In genomic region chr14:55600784-55601561, GRCh38 we compare ENCODE assay signal across 14 cellular contexts. TPM values are rescaled to one million over a fixed set of nuclear protein-coding genes. Genes with fewer than 3 reads are reported as not detected.
DNase-seq lines count a peak whose midpoint lies in the region; ATAC-seq, FAIRE-seq and TF ChIP-seq lines count a peak whose summit lies in the region.
"Had no signal": no experiment of that assay in that cellular context is flagged by ENCODE, and none has a peak within 500 bp of the region (broad histone marks: within the 10 kb centered on the region; RNA-seq: fewer than 3 reads in every experiment).

No MANE protein-coding gene starts in this region.

- H2AFZ ChIP-seq in K562 (ENCODE audit: low read depth, low read length) (no peak overlapping the region), keratinocyte (ENCODE audit: control insufficient read depth, low read length) (no peak overlapping the region)

- H4K20me1 ChIP-seq in K562 (replicated peaks; ENCODE audit: control insufficient read depth, insufficient read depth, low read length) (peaks cover 12% of the 10 kb centered on the region; the same call in 1 of the 2 replicates), keratinocyte (ENCODE audit: control insufficient read depth, extremely low read depth, insufficient read depth, low read length) (peaks cover 5% of the 10 kb centered on the region)

- H3K9me3 ChIP-seq in K562 (replicated peaks; ENCODE audit: control insufficient read depth, insufficient read depth, low read depth, low read length): no peaks in the 10 kb centered on the region
- no peaks in the 10 kb centered on the region for H3K9me3 ChIP-seq in keratinocyte (ENCODE audit: control insufficient read depth, low read depth, low read length)
- H3K9me3 ChIP-seq in naive thymus-derived CD4-positive, alpha-beta T cell (ENCODE audit: control insufficient read depth in 2 of 3, low read length in 3 of 3): no peaks in the 10 kb centered on the region

- peaks cover 0 to 29% (median 13%) of the 10 kb centered on the region in 5 donors for H3K36me3 Mint-ChIP-seq in naive thymus-derived CD4-positive, alpha-beta T cell

- no peak overlapping the region for H3K27ac Mint-ChIP-seq in naive thymus-derived CD4-positive, alpha-beta T cell

- CTCF ChIA-PET in K562 (lab: Yijun Ruan, JAX; ENCODE audit: low intra/inter-chr PET ratio): no interaction called here
- CTCF ChIA-PET in naive thymus-derived CD4-positive, alpha-beta T cell (lab: Charles Lee): no interaction called here

- H3K4me1 ChIP-seq in K562 (replicated peaks in 1 of 2; ENCODE audit: control insufficient read depth in 2 of 2, insufficient read depth in 2 of 2, low read length in 2 of 2) (no peaks in the 10 kb centered on the region; a peak in 1 of 5 replicates), keratinocyte (ENCODE audit: control insufficient read depth, extremely low read depth, insufficient read depth, low read length) (peaks cover 21% of the 10 kb centered on the region)
- peaks cover 5 to 14% of the 10 kb centered on the region in 2 donors for H3K4me1 ChIP-seq in naive thymus-derived CD4-positive, alpha-beta T cell (ENCODE audit: control insufficient read depth in 2 of 2, insufficient read depth in 2 of 2, low read length in 2 of 2)

- in situ Hi-C loops in K562 (cut with MboI): no loop called here

- peaks cover 0 to 19% (median 2%) of the 10 kb centered on the region in 11 donors for H3K9me3 Mint-ChIP-seq in naive thymus-derived CD4-positive, alpha-beta T cell

- FAIRE-seq in HTR-8/SVneo (lab: Jason Lieb, UNC) (peak; percentile 91), K562 (lab: Jason Lieb, UNC) (no peak), keratinocyte (lab: Jason Lieb, UNC) (no peak)
- FAIRE-seq: GM12891 had no signal

- no peak overlapping the region for H3K9ac ChIP-seq in K562 (ENCODE audit: insufficient read depth in 1 of 2, low read depth in 2 of 2, low read length in 2 of 2)
- no peak overlapping the region for H3K9ac ChIP-seq in keratinocyte (ENCODE audit: control insufficient read depth, extremely low read depth, insufficient read depth, low read length)

- H3K27me3 Mint-ChIP-seq in naive thymus-derived CD4-positive, alpha-beta T cell: no peaks in the 10 kb centered on the region
- H3K27me3 Mint-ChIP-seq: CD4-positive, CD25-positive, alpha-beta regulatory T cell had no signal

- no peak for TF ChIP-seq EP300 in K562 (IDR thresholded peaks at IDR 0.05; ENCODE audit: low read length)

- H3K9me1 ChIP-seq in K562 (ENCODE audit: control insufficient read depth, insufficient read depth, low read length): no peaks in the 10 kb centered on the region
- no peaks in the 10 kb centered on the region for H3K9me1 ChIP-seq in keratinocyte (ENCODE audit: control insufficient read depth, extremely low read depth, insufficient read depth, low read length)

- no peak overlapping the region for H3K4me3 Mint-ChIP-seq in naive thymus-derived CD4-positive, alpha-beta T cell
- H3K4me3 Mint-ChIP-seq: activated T-cell treated with anti-CD3 and anti-CD28 coated beads, Interleukin-2, amount 50 U/mL, for 4 hours; CD4-positive, CD25-positive, alpha-beta regulatory T cell had no signal

- TF ChIP-seq POLR2A in K562 (conservative IDR thresholded peaks at IDR 0.05): no peak

- H3K4me3 ChIP-seq in K562 (no peak overlapping the region), keratinocyte (ENCODE audit: control insufficient read depth in 2 of 3, extremely low read depth in 1 of 3, insufficient read depth in 2 of 3, low read depth in 1 of 3, low read length in 3 of 3) (no peak overlapping the region)
- no peak overlapping the region for H3K4me3 ChIP-seq in naive thymus-derived CD4-positive, alpha-beta T cell (ENCODE audit: low read length)
- H3K4me3 ChIP-seq: cardiac muscle cell, skin epidermis had no signal

- H3K79me2 ChIP-seq in K562 (ENCODE audit: control insufficient read depth, insufficient read depth, low read length): peaks cover 82% of the 10 kb centered on the region
- H3K79me2 ChIP-seq in keratinocyte (ENCODE audit: control insufficient read depth, insufficient read depth, low read length): peaks cover 94% of the 10 kb centered on the region

- POLR2A ChIA-PET in K562 (lab: Yijun Ruan, JAX): interaction anchor here (0.7 kb wide), 1 partner anchor 895 kb away, joined by 3 read pairs; no protein-coding TSS in a partner anchor
- POLR2A ChIA-PET in naive thymus-derived CD4-positive, alpha-beta T cell (lab: Charles Lee): no interaction called here

- peak; percentile 20 for DNase-seq in AG08396 (ENCODE audit: low spot score)
- peak; percentile 61 for DNase-seq in HTR-8/SVneo (ENCODE audit: insufficient read length, low spot score)
- DNase-seq in K562 (ENCODE audit: extremely low read depth in 1 of 4, low spot score in 3 of 4): no peak
- no peak for DNase-seq in keratinocyte (ENCODE audit: low read depth, low spot score)
- DNase-seq in central memory CD4-positive, alpha-beta T cell: no peak
- no peak for DNase-seq in SHP77 treated with DMSO at 0.1 percent for 48 hours (lab: John Stamatoyannopoulos, UW)
- DNase-seq in naive thymus-derived CD4-positive, alpha-beta T cell: no peak
- DNase-seq: activated T-cell treated with anti-CD3 and anti-CD28 coated beads, Interleukin-2, amount 50 U/mL, for 4 hours; CD4-positive, CD25-positive, alpha-beta regulatory T cell; NCI-H2029 treated with DMSO at 0.1 percent for 48 hours had no signal

- TF ChIP-seq CTCF in K562 (IDR thresholded peaks at IDR 0.05 in 2 of 3, conservative IDR thresholded peaks at IDR 0.05 in 1 of 3; ENCODE audit: insufficient read depth in 2 of 3, low read depth in 1 of 3, low read length in 3 of 3) (no peak), keratinocyte (optimal IDR thresholded peaks at IDR 0.05 in 1 of 3, IDR thresholded peaks at IDR 0.05 in 1 of 3, conservative IDR thresholded peaks at IDR 0.05 in 1 of 3; ENCODE audit: extremely low read depth in 1 of 3, insufficient read depth in 2 of 3, low read length in 3 of 3) (no peak)

- ATAC-seq in K562 (no peak), HG03025 (IDR thresholded peaks at IDR 0.05; ENCODE audit: low FRiP score, unreplicated experiment) (no peak)
- no peak for ATAC-seq in naive thymus-derived CD4-positive, alpha-beta T cell
- ATAC-seq: activated T-cell treated with anti-CD3 and anti-CD28 coated beads, Interleukin-2, amount 50 U/mL, for 4 hours had no signal

- H3K27ac ChIP-seq in K562 (ENCODE audit: extremely low read depth, low read depth, low read length): no peak overlapping the region
- peak overlapping the region; percentile 67 for H3K27ac ChIP-seq in keratinocyte (ENCODE audit: control insufficient read depth, insufficient read depth, low read length)
- no peak overlapping the region for H3K27ac ChIP-seq in naive thymus-derived CD4-positive, alpha-beta T cell (ENCODE audit: low read depth, low read length)
- H3K27ac ChIP-seq: cardiac muscle cell had no signal

- H3K4me2 ChIP-seq in K562 (ENCODE audit: insufficient read depth, low read length) (no peak overlapping the region), keratinocyte (ENCODE audit: control insufficient read depth, extremely low read depth, insufficient read depth, low read depth, low read length) (no peak overlapping the region)

- intact Hi-C loops in K562 (cut with micrococcal nuclease): no loop called here
- intact Hi-C loops in naive thymus-derived CD4-positive, alpha-beta T cell (cut with micrococcal nuclease): no loop called here

- WGBS in K562 (ENCODE audit: insufficient coverage, low coverage, missing lambda C conversion rate): 72% methylated on average over 5 of the region's 5 CpGs

- H3K4me1 Mint-ChIP-seq in naive thymus-derived CD4-positive, alpha-beta T cell: peaks cover 3 to 35% (median 27%) of the 10 kb centered on the region in 7 donors

- no TSS peak for BruUV-seq in K562 (replicated peaks; lab: Mats Ljungman, UMichigan)

- H3K27me3 ChIP-seq in K562 (ENCODE audit: control insufficient read depth in 2 of 2, insufficient read depth in 2 of 2, low read length in 2 of 2) (no peaks in the 10 kb centered on the region), keratinocyte (ENCODE audit: control insufficient read depth, extremely low read depth, insufficient read depth, low read length) (no peaks in the 10 kb centered on the region)
- no peaks in the 10 kb centered on the region for H3K27me3 ChIP-seq in naive thymus-derived CD4-positive, alpha-beta T cell (ENCODE audit: control insufficient read depth in 2 of 2, insufficient read depth in 2 of 2, low read length in 2 of 2)
- H3K27me3 ChIP-seq: cardiac muscle cell had no signal

- dilution Hi-C loops in keratinocyte (cut with MboI; ENCODE audit: extremely low pct_ligation_motif_present, low sequenced_read_pairs): no loop called here

- H3K36me3 ChIP-seq in K562 (ENCODE audit: control insufficient read depth, insufficient read depth, low read length): no peaks in the 10 kb centered on the region
- no peaks in the 10 kb centered on the region for H3K36me3 ChIP-seq in keratinocyte (ENCODE audit: control insufficient read depth in 2 of 2, extremely low read depth in 1 of 2, insufficient read depth in 2 of 2, low read length in 2 of 2)
- H3K36me3 ChIP-seq in naive thymus-derived CD4-positive, alpha-beta T cell (ENCODE audit: control insufficient read depth in 2 of 3, insufficient read depth in 3 of 3, low read length in 3 of 3): no peaks in the 10 kb centered on the region
- H3K36me3 ChIP-seq: cardiac muscle cell had no signal

- no peak for TF ChIP-seq RAD21 in K562 (CRISPR knock-in tag; conservative IDR thresholded peaks at IDR 0.05 in 1 of 2, IDR thresholded peaks at IDR 0.05 in 1 of 2)

RNA-seq across cellular contexts. Expression of gene KTN1, which starts 21.0 kb away (rescaled TPM):
- total RNA-seq in K562 (2011; cell fraction: chromatin; rRNA removed; ENCODE audit: low replicate concordance): 20.3 and 135 TPM in 2 replicates
- total RNA-seq in K562 (2011; cell fraction: nucleolus; rRNA removed): 19.5 and 35.8 TPM in 2 replicates
- total RNA-seq in K562 (2011; cell fraction: nucleoplasm; rRNA removed): 63.8 and 108 TPM in 2 replicates
- total RNA-seq in K562 (2014; rRNA removed): 51.1 and 57.5 TPM in 2 replicates
- total RNA-seq in K562 (2014; rRNA removed; fragmentation: Illumina TruSeq; extraction: Trizol): 120 and 134 TPM in 2 replicates
- total RNA-seq in K562 (2015; rRNA removed; fragmentation: Illumina TruSeq; extraction: Trizol): 99.6 and 109 TPM in 2 replicates
- total RNA-seq in K562 (2021): 57.5 and 63.6 TPM in 2 replicates
- 44.8 and 67.4 TPM in 2 replicates for polyA plus RNA-seq in K562 (2011; rRNA removed)
- polyA plus RNA-seq in K562 (2011; cell fraction: cytosol; rRNA removed): 4.3 and 11.4 TPM in 2 replicates
- 20.3 and 31.6 TPM in 2 replicates for polyA plus RNA-seq in K562 (2011; cell fraction: nucleus; rRNA removed)
- 44.3 and 49.8 TPM in 2 replicates for polyA plus RNA-seq in K562 (2012)
- 74.2 and 80.2 TPM in 2 replicates for polyA plus RNA-seq in K562 (2014; fragmentation: Illumina TruSeq; extraction: Trizol)
- polyA plus RNA-seq in K562 (2014; fragmentation: Nextera tagmentation; extraction: Ambion mirVana): 10 to 100 TPM; 34.8 to 41.6 TPM
- 45.3 and 58.4 TPM in 2 replicates for polyA plus RNA-seq in K562 (2014; rRNA removed)
- polyA minus RNA-seq in K562 (2011; rRNA and poly(A)+ RNA removed): 101 and 119 TPM in 2 replicates
- polyA minus RNA-seq in K562 (2011; cell fraction: cytosol; rRNA and poly(A)+ RNA removed): 29.7 and 30.8 TPM in 2 replicates
- polyA minus RNA-seq in K562 (2011; cell fraction: nucleus; rRNA and poly(A)+ RNA removed): 46.9 and 94.2 TPM in 2 replicates
- 62.6 to 121 TPM (median 81.3 TPM) in 3 replicates for polyA plus RNA-seq in keratinocyte
- polyA plus RNA-seq in keratinocyte (2011; ENCODE audit: low read depth): 353 TPM
- polyA plus RNA-seq in keratinocyte (2011; cell fraction: cytosol; rRNA removed): 51.6 and 77.8 TPM in 2 replicates
- polyA plus RNA-seq in keratinocyte (2011; cell fraction: nucleus; rRNA removed): 72.4 and 135 TPM in 2 replicates
- polyA plus RNA-seq in keratinocyte (2012; ENCODE audit: low replicate concordance): 70.7 and 116 TPM in 2 replicates
- polyA minus RNA-seq in keratinocyte: 5.2 to 65.1 TPM (median 21.7 TPM) in 3 replicates
- 63.1 TPM for polyA minus RNA-seq in keratinocyte (2011; cell fraction: cytosol; rRNA and poly(A)+ RNA removed)
- 67.3 and 125 TPM in 2 replicates for polyA minus RNA-seq in keratinocyte (2011; cell fraction: nucleus; rRNA and poly(A)+ RNA removed)
- total RNA-seq in naive thymus-derived CD4-positive, alpha-beta T cell: 100 to 1,000 TPM in 3 of 5 experiments, 10 to 100 TPM in 2; 87.3 to 131 (median 105) TPM
- 10 to 100 TPM; 20.3 to 37.4 TPM for polyA plus RNA-seq in naive thymus-derived CD4-positive, alpha-beta T cell

Comparison
In these comparisons a context has a peak if more than half of its experiments do, and no peak if none do; other contexts are left out.
1. DNase-seq: peak in AG08396 (single experiment) and HTR-8/SVneo (single experiment); none in K562 (0 of 4), keratinocyte (single experiment), central memory CD4-positive, alpha-beta T cell (single experiment), SHP77 treated with DMSO at 0.1 percent for 48 hours (single experiment) and naive thymus-derived CD4-positive, alpha-beta T cell (0 of 9).